In the genomic region with DNA sequence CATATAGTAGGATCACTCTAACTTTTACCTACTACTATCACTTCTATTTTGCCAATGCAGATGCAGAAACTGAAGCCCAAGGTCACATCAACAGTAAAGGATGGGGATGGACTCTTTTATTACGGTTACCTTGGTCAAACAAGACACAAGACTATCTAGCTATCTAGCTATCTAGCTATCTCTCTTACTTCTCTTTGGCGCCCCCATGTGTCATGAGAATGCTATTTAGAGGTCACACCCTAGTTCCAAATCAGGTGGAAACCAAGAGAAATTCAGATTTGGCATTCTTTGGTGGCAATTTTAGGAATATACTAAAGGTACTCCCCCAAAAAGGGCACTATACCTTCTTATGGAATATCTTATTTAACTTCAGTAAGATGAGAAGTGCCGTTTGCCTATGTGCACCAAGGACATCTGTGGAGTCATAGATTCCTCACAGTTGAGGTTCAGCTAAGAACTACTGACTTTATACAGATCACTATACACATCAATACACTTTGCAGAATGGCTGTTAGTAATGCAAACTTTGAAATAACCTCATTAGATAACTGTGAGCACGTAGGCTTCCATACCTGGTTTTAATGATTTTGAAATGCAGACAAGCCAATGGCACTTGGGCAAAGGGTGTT, we compare ENCODE assay signal across 8 cellular contexts. TPM values are rescaled to one million over a fixed set of nuclear protein-coding genes. Genes with fewer than 3 reads are reported as not detected.
DNase-seq lines count a peak whose midpoint lies in the region; ATAC-seq and TF ChIP-seq lines count a peak whose summit lies in the region.

No MANE protein-coding gene starts in this region.

- H3K4me3 ChIP-seq in PC-3 (ENCODE audit: low read length) (no peak overlapping the region), adrenal gland (no peak overlapping the region), right lobe of liver (no peak overlapping the region), transverse colon (no peak overlapping the region)

- 21 to 33% (median 29%) methylated on average over 4 of the region's 4 CpGs for WGBS in adrenal gland, 4 donors
- WGBS in right lobe of liver (ENCODE audit: insufficient coverage, low coverage, low lambda C conversion rate, missing lambda C conversion rate), result 36% methylated on average over 4 of the region's 4 CpGs
- WGBS in transverse colon (ENCODE audit: low coverage in 1 of 2), 2 donors, result 29 to 35% methylated on average over 4 of the region's 4 CpGs

- H3K27me3 ChIP-seq in PC-3 (ENCODE audit: low read length) (no peaks in the 10 kb centered on the region), adrenal gland (peaks cover 9% of the 10 kb centered on the region), right lobe of liver (no peaks in the 10 kb centered on the region), transverse colon (peaks cover 24% of the 10 kb centered on the region)

- H4K20me1 ChIP-seq in PC-3 (ENCODE audit: low read length), result no peaks in the 10 kb centered on the region

- POLR2A ChIA-PET in PC-3 (lab: Charles Lee; ENCODE audit: unreplicated experiment), result no interaction called here

- H3F3A ChIP-seq in PC-3 (ENCODE audit: low read length, unreplicated experiment), result no peaks in the 10 kb centered on the region

- TF ChIP-seq CTCF in PC-3 (conservative IDR thresholded peaks at IDR 0.05; ENCODE audit: low read depth, low read length) (peak; percentile 67), adrenal gland (IDR thresholded peaks at IDR 0.05) (peak; percentile 28 to 56 (median 50)), right lobe of liver (IDR thresholded peaks at IDR 0.05) (peak; percentile 43 to 60 (median 45)), transverse colon (IDR thresholded peaks at IDR 0.05) (peak; percentile 35 to 49 (median 46))

- no peaks in the 10 kb centered on the region for H3K9me2 ChIP-seq in PC-3 (replicated peaks; ENCODE audit: low read length)

- H3K9me3 ChIP-seq in PC-3 (ENCODE audit: low read length) (no peaks in the 10 kb centered on the region), adrenal gland (replicated peaks in 1 of 3) (no peaks in the 10 kb centered on the region), right lobe of liver (no peaks in the 10 kb centered on the region), transverse colon (no peaks in the 10 kb centered on the region)

- no peaks in the 10 kb centered on the region for H3K4me1 ChIP-seq in PC-3 (ENCODE audit: insufficient read depth, low read length)
- no peaks in the 10 kb centered on the region for H3K4me1 ChIP-seq in adrenal gland (replicated peaks in 1 of 2)
- H3K4me1 ChIP-seq in right lobe of liver, result no peaks in the 10 kb centered on the region
- no peaks in the 10 kb centered on the region for H3K4me1 ChIP-seq in transverse colon

- DNase-seq in SHP77 (lab: John Stamatoyannopoulos, UW) (peak; percentile 32 to 58), SHP77 treated with DMSO at 0.1 percent for 48 hours (lab: John Stamatoyannopoulos, UW) (no peak), PC-3 (peak; percentile 59), adrenal gland (peak; percentile 35 to 69 (median 54)), right lobe of liver (no peak), transverse colon (peak; percentile 42)

- H3K27ac ChIP-seq in PC-3 (ENCODE audit: low read length) (no peak overlapping the region), adrenal gland (no peak overlapping the region), right lobe of liver (no peak overlapping the region), transverse colon (no peak overlapping the region)

- in situ Hi-C loops in transverse colon (cut with MboI; ENCODE audit: low pct_ligation_motif_present in 1 of 4, low pct_unique_long_range_greater_than_20kb in 1 of 4, low sequenced_read_pairs in 3 of 4), result loop anchor here in 2 of 4 donors (25.0 kb wide), 1 partner anchor 568 kb away; the partner anchor contains the start of gene CACNA1E (in 2 of the 2)

- no peaks in the 10 kb centered on the region for H3K79me2 ChIP-seq in PC-3 (ENCODE audit: low read length)

- H3K36me3 ChIP-seq in PC-3 (ENCODE audit: low read depth, low read length) (no peaks in the 10 kb centered on the region), adrenal gland (replicated peaks in 1 of 2) (no peaks in the 10 kb centered on the region), right lobe of liver (no peaks in the 10 kb centered on the region), transverse colon (no peaks in the 10 kb centered on the region)

- BruUV-seq in PC-3 (replicated peaks; lab: Mats Ljungman, UMichigan), result no TSS peak

- ATAC-seq in HG03354 (IDR thresholded peaks at IDR 0.05; ENCODE audit: poor library complexity, severe bottlenecking, unreplicated experiment), result peak; percentile 61
- no peak for ATAC-seq in PC-3
- peak; percentile 61 to 74 (median 68) for ATAC-seq in right lobe of liver
- ATAC-seq in HG02852 (IDR thresholded peaks at IDR 0.05; ENCODE audit: unreplicated experiment), result no peak

- TF ChIP-seq EP300 in transverse colon (IDR thresholded peaks at IDR 0.05; ENCODE audit: low read depth), result no peak

- TF ChIP-seq POLR2A in adrenal gland (IDR thresholded peaks at IDR 0.05) (no peak), right lobe of liver (IDR thresholded peaks at IDR 0.05) (no peak), transverse colon (IDR thresholded peaks at IDR 0.05) (no peak)

- H3K4me2 ChIP-seq in PC-3 (ENCODE audit: low read length), result no peak overlapping the region

- intact Hi-C loops in PC-3 (cut with micrococcal nuclease) (no loop called here), adrenal gland (cut with DNase I) (loop anchor here in 1 of 2 donors (5.0 kb wide), 1 partner anchor 573 kb away; the partner anchor contains the start of gene CACNA1E), right lobe of liver (cut with DNase I) (no loop called here), transverse colon (cut with DNase I; ENCODE audit: low total_unique reads) (no loop called here)

- CTCF ChIA-PET in PC-3 (lab: Charles Lee), result interaction anchor here (0.5 to 1.0 kb wide), 3 partner anchors 26 to 576 kb away, joined by 3 read pairs; no protein-coding TSS in a partner anchor

- H2AFZ ChIP-seq in PC-3 (ENCODE audit: low read length), result no peak overlapping the region

- no peak overlapping the region for H3K9ac ChIP-seq in PC-3 (ENCODE audit: low read length)

RNA-seq across cellular contexts. Expression of gene ZNF648, which starts 6.7 kb away (rescaled TPM):
- total RNA-seq in PC-3 (2014; rRNA removed) (not detected in 2 replicates), adrenal gland (under 1 TPM in 1 of 8 donors, not detected in 7; 0.14 TPM), right lobe of liver (1 to 10 TPM in 1 of 6 experiments, under 1 TPM in 5; 0.35 to 1.5 (median 0.57) TPM), transverse colon (under 1 TPM in 2 of 4 donors, not detected in 2; 0.14 to 0.48 TPM)
- not detected for polyA plus RNA-seq in adrenal gland

Comparison
In these comparisons a context has a peak if more than half of its experiments do, and no peak if none do; other contexts are left out.
1. DNase-seq: peak in SHP77 (2 of 2), PC-3 (single experiment), adrenal gland (7 of 7) and transverse colon (single experiment); none in SHP77 treated with DMSO at 0.1 percent for 48 hours (single experiment) and right lobe of liver (0 of 3).
2. ATAC-seq: peak in HG03354 (single experiment) and right lobe of liver (4 of 4); none in PC-3 (single experiment) and HG02852 (single experiment).
3. Peak in every context shown above with its lines, with median percentiles within 50 percentile points of each other: CTCF ChIP-seq.